8 cellular contexts compared by ENCODE assay signal in genomic region chr15:55498109-55498938, GRCh38. TPM values are rescaled to one million over a fixed set of nuclear protein-coding genes. Genes with fewer than 3 reads are reported as not detected.
DNase-seq lines count a peak whose midpoint lies in the region; ATAC-seq, FAIRE-seq and TF ChIP-seq lines count a peak whose summit lies in the region.
"Not testable (repeated sequence)": the region's sequence is repeated elsewhere in the genome, so short reads cannot be mapped to it uniquely, and the experiment has no call there.

No MANE protein-coding gene starts in this region.

- peaks cover 11% of the 10 kb centered on the region for H3K27me3 Mint-ChIP-seq in activated CD4-positive, alpha-beta T cell treated with anti-CD3 and anti-CD28 coated beads, Interleukin-2, amount 10 ng/mL, durations not matched to agents 24 days and 14 days

- peak overlapping the region; percentile 85 for H3K4me3 Mint-ChIP-seq in activated CD4-positive, alpha-beta T cell treated with anti-CD3 and anti-CD28 coated beads, Interleukin-2, amount 10 ng/mL, durations not matched to agents 24 days and 14 days

- H3K36me3 ChIP-seq in BE2C = not testable (repeated sequence)

- intact Hi-C loops in activated CD4-positive, alpha-beta T cell treated with anti-CD3 and anti-CD28 coated beads, Interleukin-2, amount 10 ng/mL, durations not matched to agents 24 days and 14 days (cut with micrococcal nuclease) = loop anchor here (5.0 kb wide), 2 partner anchors 91 to 181 kb away; partner anchors contain the start of genes CCPG1, PIERCE2, PIGB and PIGBOS1

- H3K27me3 ChIP-seq in BE2C = not testable (repeated sequence)

- peak overlapping the region; percentile 76 for H3K27ac Mint-ChIP-seq in activated CD4-positive, alpha-beta T cell treated with anti-CD3 and anti-CD28 coated beads, Interleukin-2, amount 10 ng/mL, durations not matched to agents 24 days and 14 days

- not testable (repeated sequence) for H3K9me3 Mint-ChIP-seq in activated CD4-positive, alpha-beta T cell treated with anti-CD3 and anti-CD28 coated beads, Interleukin-2, amount 10 ng/mL, durations not matched to agents 24 days and 14 days

- DNase-seq in BE2C (peak; percentile 90), GM19239 (ENCODE audit: insufficient read length, low spot score) (peak; percentile 56), NCI-H524 (lab: John Stamatoyannopoulos, UW) (peak; percentile 86 to 92), dedifferentiated amniotic fluid mesenchymal stem cell (ENCODE audit: extremely low spot score) (peak; percentile 77), left lobe of liver (ENCODE audit: low spot score) (peak; percentile 88)
- DNase-seq in activated CD4-positive, alpha-beta T cell treated with anti-CD3 and anti-CD28 coated beads, Interleukin-2, amount 10 ng/mL, durations not matched to agents 24 days and 14 days = peak; percentile 91
- DNase-seq in stimulated activated CD4-positive, alpha-beta T cell treated with anti-CD3 and anti-CD28 coated beads, Interleukin-1b, Interleukin-23, amount 100 ng/mL, for 24 hours (ENCODE audit: low read depth in 4 of 4, low spot score in 1 of 4) = peak; percentile 35 to 71 (median 56)

- not testable (repeated sequence) for H3K4me1 Mint-ChIP-seq in activated CD4-positive, alpha-beta T cell treated with anti-CD3 and anti-CD28 coated beads, Interleukin-2, amount 10 ng/mL, durations not matched to agents 24 days and 14 days

- ATAC-seq in HG03378 (IDR thresholded peaks at IDR 0.05; ENCODE audit: unreplicated experiment) (peak; percentile 97), left lobe of liver (peak; percentile 100)

- not testable (repeated sequence) for H3K4me1 ChIP-seq in BE2C

- not testable (repeated sequence) for H3K9me3 ChIP-seq in BE2C

- peak overlapping the region; percentile 90 for H3K4me3 ChIP-seq in BE2C (ENCODE audit: low read depth, low read length)

- not testable (repeated sequence) for TF ChIP-seq CTCF in BE2C (IDR thresholded peaks at IDR 0.05; ENCODE audit: low read depth, low read length)

- peak; percentile 78 for FAIRE-seq in GM19239 (lab: Jason Lieb, UNC)

- not testable (repeated sequence) for H3K36me3 Mint-ChIP-seq in activated CD4-positive, alpha-beta T cell treated with anti-CD3 and anti-CD28 coated beads, Interleukin-2, amount 10 ng/mL, durations not matched to agents 24 days and 14 days (ENCODE audit: low read depth)

RNA-seq across cellular contexts. Expression of gene DNAAF4, which starts 9.7 kb away (rescaled TPM):
- 0.91 TPM for polyA plus RNA-seq in BE2C (2012; ENCODE audit: insufficient read depth, insufficient read length, low read depth)
- total RNA-seq in activated CD4-positive, alpha-beta T cell treated with anti-CD3 and anti-CD28 coated beads, Interleukin-2, amount 10 ng/mL, durations not matched to agents 24 days and 14 days = 0.26 TPM in 1 of 2 replicates, not detected in the other
- total RNA-seq in left lobe of liver = not detected

Comparison
In these comparisons a context has a peak if more than half of its experiments do, and no peak if none do; other contexts are left out.
1. Peak in every context shown above with its lines: DNase-seq, ATAC-seq and H3K4me3 ChIP-seq.